24 cellular contexts compared by ENCODE assay signal in the genomic region with DNA sequence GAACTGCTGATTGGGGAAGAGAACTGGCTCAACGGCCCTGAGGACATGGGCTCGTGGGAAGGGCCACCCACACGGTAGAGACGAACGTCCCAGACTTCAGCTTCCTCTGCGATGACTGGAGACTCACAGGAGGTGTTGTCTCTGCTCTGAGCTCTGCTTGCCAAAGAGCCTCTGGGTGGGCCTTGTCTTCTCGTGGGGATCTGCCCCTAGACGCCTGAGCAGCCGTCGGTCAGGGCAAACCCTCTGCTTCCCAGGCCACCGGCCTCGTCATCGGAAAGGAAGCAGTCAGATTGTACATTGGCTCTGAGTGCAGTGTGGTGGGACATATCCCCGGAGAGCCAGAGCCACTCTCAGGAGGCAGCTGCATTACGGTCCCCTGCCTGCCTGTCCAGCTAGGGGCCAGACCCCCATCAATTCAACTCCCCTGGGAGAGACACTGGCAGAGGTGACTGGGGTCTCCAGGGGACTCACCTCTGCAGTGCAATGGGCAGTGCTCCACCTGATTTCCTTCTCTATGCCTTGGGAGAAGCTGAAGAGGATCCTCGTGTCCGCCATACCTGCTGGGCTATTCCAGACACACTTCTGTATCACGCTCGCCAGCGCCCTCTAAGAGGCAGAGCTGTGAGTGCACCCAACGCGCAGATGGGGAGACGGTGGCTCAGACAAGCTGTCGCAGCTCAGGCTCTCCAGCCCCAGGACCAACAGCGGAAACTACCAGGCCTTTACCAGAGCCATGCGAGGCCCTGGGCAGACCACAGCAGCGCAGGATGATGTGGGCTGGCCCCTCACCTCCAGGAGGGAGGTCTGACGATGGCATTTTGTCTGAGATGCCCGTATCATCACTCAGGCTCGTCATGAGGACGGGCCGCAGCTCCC.
A peak's percentile ranks its signal among the peaks of the same experiment; 100 is the strongest.
DNase-seq lines count a peak whose midpoint lies in the region; ATAC-seq and FAIRE-seq lines count a peak whose summit lies in the region.
"Had no signal": no experiment of that assay in that cellular context is flagged by ENCODE, and none has a peak within 500 bp of the region (broad histone marks: within the 10 kb centered on the region; RNA-seq: fewer than 3 reads in every experiment).

No MANE protein-coding gene starts in this region.

- ATAC-seq in activated CD4-positive, alpha-beta T cell treated with anti-CD3 and anti-CD28 coated beads for 36 hours: no peak
- ATAC-seq in GM18861 (IDR thresholded peaks at IDR 0.05; ENCODE audit: unreplicated experiment): no peak
- ATAC-seq: HCT116 had no signal

- H3K36me3 Mint-ChIP-seq in activated CD4-positive, alpha-beta T cell treated with anti-CD3 and anti-CD28 coated beads for 36 hours (ENCODE audit: low read depth): no peaks in the 10 kb centered on the region
- H3K36me3 Mint-ChIP-seq: CD4-positive, CD25-positive, alpha-beta regulatory T cell had no signal

- H3K4me3 Mint-ChIP-seq in activated CD4-positive, alpha-beta T cell treated with anti-CD3 and anti-CD28 coated beads for 36 hours: no peak overlapping the region
- H3K4me3 Mint-ChIP-seq: activated CD4-positive, alpha-beta T cell treated with anti-CD3 and anti-CD28 coated beads, Interleukin-2, amount 10 ng/mL, durations not matched to agents 24 days and 14 days; CD4-positive, CD25-positive, alpha-beta regulatory T cell; nephron had no signal

- H3K4me1 Mint-ChIP-seq in activated CD4-positive, alpha-beta T cell treated with anti-CD3 and anti-CD28 coated beads for 36 hours: peaks cover 30% of the 10 kb centered on the region

- peak overlapping the region; percentile 98 for H3K27ac ChIP-seq in KOPT-K1 (ENCODE audit: low read depth, low read length, poor library complexity, severe bottlenecking)
- no peak overlapping the region for H3K27ac ChIP-seq in effector memory CD4-positive, alpha-beta T cell (ENCODE audit: insufficient read depth, low read length, poor library complexity, severe bottlenecking)
- H3K27ac ChIP-seq: HL-60 had no signal

- no peak for FAIRE-seq in GM19239 (lab: Jason Lieb, UNC)
- FAIRE-seq: astrocyte, endometrium had no signal

- peaks cover 17% of the 10 kb centered on the region; the same call in 1 of the 2 replicates for H3K36me3 ChIP-seq in KOPT-K1 (ENCODE audit: insufficient read depth, low read length)
- no peaks in the 10 kb centered on the region for H3K36me3 ChIP-seq in effector memory CD4-positive, alpha-beta T cell (ENCODE audit: control insufficient read depth, insufficient read depth, low read length)

- POLR2A ChIA-PET in activated CD4-positive, alpha-beta T cell treated with anti-CD3 and anti-CD28 coated beads for 36 hours (lab: Charles Lee): no interaction called here

- no peaks in the 10 kb centered on the region for H3K9me3 ChIP-seq in KOPT-K1 (ENCODE audit: insufficient read depth, low read length, poor library complexity, severe bottlenecking)
- no peaks in the 10 kb centered on the region for H3K9me3 ChIP-seq in effector memory CD4-positive, alpha-beta T cell (ENCODE audit: control insufficient read depth, low read length)

- H3K27me3 Mint-ChIP-seq in activated CD4-positive, alpha-beta T cell treated with anti-CD3 and anti-CD28 coated beads for 36 hours: peaks cover 2% of the 10 kb centered on the region
- H3K27me3 Mint-ChIP-seq: activated CD4-positive, alpha-beta T cell treated with anti-CD3 and anti-CD28 coated beads, Interleukin-2, amount 10 ng/mL, durations not matched to agents 24 days and 14 days; CD4-positive, CD25-positive, alpha-beta regulatory T cell had no signal

- H3K27me3 ChIP-seq in effector memory CD4-positive, alpha-beta T cell (replicated peaks; ENCODE audit: control insufficient read depth, insufficient read depth, low read length, poor library complexity, severe bottlenecking): no peaks in the 10 kb centered on the region

- no peak overlapping the region for H3K4me3 ChIP-seq in effector memory CD4-positive, alpha-beta T cell (ENCODE audit: insufficient read depth, low read depth, low read length, poor library complexity, severe bottlenecking)

- H3K9me3 Mint-ChIP-seq in activated CD4-positive, alpha-beta T cell treated with anti-CD3 and anti-CD28 coated beads for 36 hours (ENCODE audit: low read depth): no peaks in the 10 kb centered on the region
- H3K9me3 Mint-ChIP-seq: activated CD4-positive, alpha-beta T cell treated with anti-CD3 and anti-CD28 coated beads, Interleukin-2, amount 10 ng/mL, durations not matched to agents 24 days and 14 days; nephron had no signal

- CTCF ChIA-PET in activated CD4-positive, alpha-beta T cell treated with anti-CD3 and anti-CD28 coated beads for 36 hours (lab: Charles Lee): interaction anchor here (0.7 kb wide), 1 partner anchor 69 kb away, joined by 3 read pairs; no protein-coding TSS in a partner anchor

- H3K27ac Mint-ChIP-seq in activated CD4-positive, alpha-beta T cell treated with anti-CD3 and anti-CD28 coated beads for 36 hours: no peak overlapping the region
- H3K27ac Mint-ChIP-seq: activated CD4-positive, alpha-beta T cell treated with anti-CD3 and anti-CD28 coated beads, Interleukin-2, amount 10 ng/mL, durations not matched to agents 24 days and 14 days; CD4-positive, CD25-positive, alpha-beta regulatory T cell; nephron had no signal

- DNase-seq in activated CD4-positive, alpha-beta T cell treated with anti-CD3 and anti-CD28 coated beads for 36 hours: peak; percentile 49
- DNase-seq in activated CD4-positive, alpha-beta T cell treated with anti-CD3 and anti-CD28 coated beads for 4 hours: no peak
- peak; percentile 60 for DNase-seq in ecto neural progenitor cell (ENCODE audit: low spot score)
- peak; percentile 64 for DNase-seq in posterior vena cava (ENCODE audit: low spot score)
- DNase-seq in GM19239 (ENCODE audit: insufficient read length, low spot score): no peak
- no peak for DNase-seq in effector memory CD4-positive, alpha-beta T cell
- DNase-seq: activated CD4-positive, alpha-beta T cell treated with anti-CD3 and anti-CD28 coated beads, Interleukin-2, amount 10 ng/mL, durations not matched to agents 24 days and 14 days; activated naive CD4-positive, alpha-beta T cell; activated T-cell treated with anti-CD3 and anti-CD28 coated beads for 4 hours; CD4-positive, CD25-positive, alpha-beta regulatory T cell; cerebellar nuclear complex; hippocampal formation; KBM-7; kidney glomerular epithelial cell; NCI-H2171; NCI-H82; stimulated activated CD4-positive, alpha-beta T cell treated with anti-CD3 and anti-CD28 coated beads, Interleukin-12 subunit alpha, Interleukin-12 subunit beta, amount 100 ng/mL, for 4 hours had no signal

- H3K4me1 ChIP-seq in effector memory CD4-positive, alpha-beta T cell (ENCODE audit: control insufficient read depth, insufficient read depth, low read length, poor library complexity, severe bottlenecking): no peaks in the 10 kb centered on the region

- intact Hi-C loops in activated CD4-positive, alpha-beta T cell treated with anti-CD3 and anti-CD28 coated beads for 36 hours (cut with DNase I, micrococcal nuclease): no loop called here
- intact Hi-C loops in posterior vena cava (cut with DNase I): no loop called here

Comparison
In these comparisons a context has a peak if more than half of its experiments do, and no peak if none do; other contexts are left out.
1. DNase-seq: peak in activated CD4-positive, alpha-beta T cell treated with anti-CD3 and anti-CD28 coated beads for 36 hours (single experiment), ecto neural progenitor cell (single experiment) and posterior vena cava (single experiment); none in activated CD4-positive, alpha-beta T cell treated with anti-CD3 and anti-CD28 coated beads for 4 hours (0 of 2), GM19239 (single experiment) and effector memory CD4-positive, alpha-beta T cell (0 of 3).